In the genomic region with DNA sequence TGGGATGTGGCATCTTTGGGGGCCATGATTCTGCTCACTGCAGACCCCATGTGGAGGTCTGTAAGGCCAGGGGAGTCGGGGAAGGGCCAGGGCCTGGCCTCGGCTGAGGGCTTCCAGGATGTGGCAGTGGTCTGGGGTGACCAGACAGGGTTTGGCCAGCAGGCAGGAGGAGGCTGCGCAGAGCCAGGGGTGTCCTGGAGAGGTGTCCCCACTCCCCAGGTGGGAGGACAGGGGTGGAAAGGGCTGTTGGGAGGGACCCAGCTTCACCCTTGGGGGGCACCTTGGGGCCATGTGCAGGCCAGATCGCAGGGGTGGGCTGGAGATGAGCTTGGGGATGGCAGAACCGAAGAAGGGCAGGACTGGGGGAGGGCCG, we compare ENCODE assay signal across 13 cellular contexts. TPM values are rescaled to one million over a fixed set of nuclear protein-coding genes. Genes with fewer than 3 reads are reported as not detected.
DNase-seq lines count a peak whose midpoint lies in the region; ATAC-seq and TF ChIP-seq lines count a peak whose summit lies in the region.
"Had no signal": no experiment of that assay in that cellular context is flagged by ENCODE, and none has a peak within 500 bp of the region (broad histone marks: within the 10 kb centered on the region; RNA-seq: fewer than 3 reads in every experiment).

No MANE protein-coding gene starts in this region.

- no peak overlapping the region for H3K18ac ChIP-seq in neuronal stem cell (ENCODE audit: low read length)

- H3K27me3 ChIP-seq in right cardiac atrium (ENCODE audit: control insufficient read depth, insufficient read depth) = no peaks in the 10 kb centered on the region
- peaks cover 5% of the 10 kb centered on the region for H3K27me3 ChIP-seq in DOHH2 (ENCODE audit: control insufficient read depth, low read length)
- peaks cover 0 to 50% (median 21%) of the 10 kb centered on the region in 3 experiments for H3K27me3 ChIP-seq in neuronal stem cell (ENCODE audit: control insufficient read depth in 3 of 3, insufficient read depth in 3 of 3, low read depth in 1 of 3, low read length in 3 of 3)

- peak overlapping the region; percentile 87 for H3K4me2 ChIP-seq in DOHH2 (ENCODE audit: low read length)
- no peak overlapping the region for H3K4me2 ChIP-seq in neuronal stem cell (ENCODE audit: insufficient read depth, low read length, poor library complexity, severe bottlenecking)
- H3K4me2 ChIP-seq: GM23338 had no signal

- POLR2A ChIA-PET in activated B cell treated with CpG ODN at 0.5 μM for 24 hours (lab: Charles Lee) = interaction anchor here (0.7 to 6.6 kb wide), 4 partner anchors 9 to 168 kb away, joined by 3 to 80 read pairs (median 3); no protein-coding TSS in a partner anchor

- H3K14ac ChIP-seq in neuronal stem cell (ENCODE audit: low read length) = no peak overlapping the region

- H2BK12ac ChIP-seq in neuronal stem cell (ENCODE audit: low read length) = no peak overlapping the region

- no peak overlapping the region for H2BK120ac ChIP-seq in neuronal stem cell (ENCODE audit: low read depth, low read length)

- H4K8ac ChIP-seq in neuronal stem cell (ENCODE audit: low read depth, low read length) = no peak overlapping the region

- H3K4me3 Mint-ChIP-seq in activated B cell treated with CpG ODN at 0.5 μM for 24 hours = no peak overlapping the region
- H3K4me3 Mint-ChIP-seq: GM23338 had no signal

- no peak overlapping the region for H4K91ac ChIP-seq in neuronal stem cell (ENCODE audit: low read depth, low read length, poor library complexity)

- WGBS in right cardiac atrium = 90% methylated on average over 6 of the region's 6 CpGs
- WGBS in neuronal stem cell (ENCODE audit: extremely low coverage in 2 of 2, insufficient read length in 2 of 2, insufficient replicate concordance in 1 of 2), 2 donors = no CpG with 5 or more reads among the region's 6 CpGs

- H3K4ac ChIP-seq in neuronal stem cell (ENCODE audit: low read length) = no peak overlapping the region

- peaks cover 13% of the 10 kb centered on the region for H3K27me3 Mint-ChIP-seq in activated B cell treated with CpG ODN at 0.5 μM for 24 hours

- H2AFZ ChIP-seq in neuronal stem cell (ENCODE audit: low read length) = no peak overlapping the region
- H2AFZ ChIP-seq: GM23338 had no signal

- TF ChIP-seq CTCF in DOHH2 (IDR thresholded peaks at IDR 0.05; ENCODE audit: low read depth, low read length, poor library complexity, severe bottlenecking) = no peak
- no peak for TF ChIP-seq CTCF in activated B cell treated with CpG ODN at 0.5 μM for 24 hours (IDR thresholded peaks at IDR 0.05)

- H3K9me3 ChIP-seq in right cardiac atrium (ENCODE audit: control insufficient read depth, low read length) (no peaks in the 10 kb centered on the region), DOHH2 (ENCODE audit: control insufficient read depth, insufficient read depth, low read length) (no peaks in the 10 kb centered on the region), neuronal stem cell (replicated peaks in 1 of 2; ENCODE audit: control insufficient read depth in 2 of 2, insufficient read depth in 1 of 2, low read depth in 1 of 2, low read length in 2 of 2) (peaks cover 0 to 5% of the 10 kb centered on the region in 2 donors)
- H3K9me3 ChIP-seq: BE2C had no signal

- H3K4me3 ChIP-seq in right cardiac atrium (ENCODE audit: low read length) = no peak overlapping the region
- peak overlapping the region; percentile 51 for H3K4me3 ChIP-seq in DOHH2 (ENCODE audit: low read length)
- no peak overlapping the region for H3K4me3 ChIP-seq in neuronal stem cell (ENCODE audit: low read length in 2 of 2)
- H3K4me3 ChIP-seq: GM12878, GM23338 had no signal

- ATAC-seq in right cardiac atrium = no peak
- no peak for ATAC-seq in left cardiac atrium
- ATAC-seq in activated B cell treated with CpG ODN at 0.5 μM for 24 hours (ENCODE audit: low read depth) = no peak
- ATAC-seq: GM23338 had no signal

- peak in 2 of 3 donors; percentile 26 to 35 for DNase-seq in right cardiac atrium
- no peak for DNase-seq in left cardiac atrium
- DNase-seq in activated B cell treated with CpG ODN at 0.5 μM for 24 hours = no peak
- no peak for DNase-seq in neuronal stem cell (ENCODE audit: low spot score)
- DNase-seq in GM19240 (ENCODE audit: insufficient read length, low spot score) = no peak
- no peak for DNase-seq in NCI-H345 (lab: John Stamatoyannopoulos, UW)
- DNase-seq in 8988T = no peak
- DNase-seq: DMS53, H7 had no signal

- no peaks in the 10 kb centered on the region for H3K79me2 ChIP-seq in DOHH2 (ENCODE audit: control insufficient read depth, low read length)

- H3K4me1 ChIP-seq in right cardiac atrium (ENCODE audit: control insufficient read depth, insufficient read depth, low read length) (no peaks in the 10 kb centered on the region), DOHH2 (ENCODE audit: control insufficient read depth, low read length) (peaks cover 14% of the 10 kb centered on the region), neuronal stem cell (ENCODE audit: control insufficient read depth in 2 of 2, insufficient read depth in 1 of 2, low read depth in 1 of 2, low read length in 2 of 2) (peaks cover 0 to 2% of the 10 kb centered on the region in 2 donors)
- H3K4me1 ChIP-seq: BE2C had no signal

- no peaks in the 10 kb centered on the region for H3K9me3 Mint-ChIP-seq in activated B cell treated with CpG ODN at 0.5 μM for 24 hours
- H3K9me3 Mint-ChIP-seq: GM23338 had no signal

- H4K20me1 ChIP-seq in DOHH2 (ENCODE audit: control insufficient read depth, insufficient read depth, low read depth, low read length) = no peaks in the 10 kb centered on the region

- no peaks in the 10 kb centered on the region for H3K9me2 ChIP-seq in DOHH2 (replicated peaks; ENCODE audit: control insufficient read depth, low read length)

- H3K27ac ChIP-seq in right cardiac atrium (ENCODE audit: low read length) = no peak overlapping the region
- peak overlapping the region; percentile 42 for H3K27ac ChIP-seq in DOHH2 (ENCODE audit: low read depth, low read length)
- H3K27ac ChIP-seq in neuronal stem cell (replicated peaks; ENCODE audit: low read length) = no peak overlapping the region

- H3K23ac ChIP-seq in neuronal stem cell (ENCODE audit: low read depth, low read length, poor library complexity) = peak overlapping the region; percentile 39

- peaks cover 34% of the 10 kb centered on the region for H3K4me1 Mint-ChIP-seq in activated B cell treated with CpG ODN at 0.5 μM for 24 hours

- peak overlapping the region; percentile 12 for H3K27ac Mint-ChIP-seq in activated B cell treated with CpG ODN at 0.5 μM for 24 hours
- H3K27ac Mint-ChIP-seq: GM23338 had no signal

- no peaks in the 10 kb centered on the region for H3K36me3 ChIP-seq in DOHH2 (ENCODE audit: control insufficient read depth, low read length)
- H3K36me3 ChIP-seq in neuronal stem cell (replicated peaks in 1 of 2; ENCODE audit: control insufficient read depth in 2 of 2, insufficient read depth in 2 of 2, low read length in 2 of 2) = no peaks in the 10 kb centered on the region
- H3K36me3 ChIP-seq: BE2C had no signal

- peak overlapping the region; percentile 13 for H3K9ac ChIP-seq in neuronal stem cell (ENCODE audit: low read depth, low read length, poor library complexity)

- no peak overlapping the region for H2BK15ac ChIP-seq in neuronal stem cell (ENCODE audit: low read length)

- H2AK5ac ChIP-seq in neuronal stem cell (ENCODE audit: low read depth, low read length) = peak overlapping the region; percentile 75

- CTCF ChIA-PET in activated B cell treated with CpG ODN at 0.5 μM for 24 hours (lab: Charles Lee) = no interaction called here

- no peak overlapping the region for H2BK5ac ChIP-seq in neuronal stem cell (ENCODE audit: low read length)

- intact Hi-C loops in right cardiac atrium (cut with DNase I) (no loop called here), left cardiac atrium (cut with DNase I) (no loop called here), activated B cell treated with CpG ODN at 0.5 μM for 24 hours (cut with micrococcal nuclease) (loop anchor here (1.0 to 2.0 kb wide), 3 partner anchors 11 to 27 kb away; partner anchors contain the start of genes SELENOO and TRABD)

- H3K36me3 Mint-ChIP-seq in activated B cell treated with CpG ODN at 0.5 μM for 24 hours (ENCODE audit: low read depth) = no peaks in the 10 kb centered on the region

- H3F3A ChIP-seq in DOHH2 (ENCODE audit: control insufficient read depth, insufficient read depth) = peaks cover 3% of the 10 kb centered on the region; the same call in 1 of the 2 replicates

- peaks cover 4% of the 10 kb centered on the region for H3K79me1 ChIP-seq in neuronal stem cell (ENCODE audit: low read depth, low read length)

RNA-seq across cellular contexts. Expression of gene PANX2, which starts 3.4 kb away (rescaled TPM):
- 1 to 10 TPM in 2 of 4 donors, under 1 TPM in 2; 0.43 to 2.1 (median 1.3) TPM for total RNA-seq in right cardiac atrium
- 0.68 TPM for polyA plus RNA-seq in right cardiac atrium
- total RNA-seq in left cardiac atrium = 1 to 10 TPM in 1 of 2 donors, under 1 TPM in 1; 0.89 to 1.1 TPM
- 0.27 and 0.44 TPM in 2 replicates for total RNA-seq in activated B cell treated with CpG ODN at 0.5 μM for 24 hours
- 3.0 TPM for polyA plus RNA-seq in neuronal stem cell (2013, experiment 1 of 2)
- polyA plus RNA-seq in neuronal stem cell (2013, experiment 2 of 2) = 3.1 TPM

RNA-seq across cellular contexts. Expression of gene TRABD, which starts 11.7 kb away (rescaled TPM):
- total RNA-seq in right cardiac atrium = 10 to 100 TPM; 16.7 to 23.2 (median 20.7) TPM
- polyA plus RNA-seq in right cardiac atrium = 25.5 TPM
- total RNA-seq in left cardiac atrium = 10 to 100 TPM; 19.6 to 26.1 TPM
- total RNA-seq in activated B cell treated with CpG ODN at 0.5 μM for 24 hours = 80.6 and 86.4 TPM in 2 replicates
- polyA plus RNA-seq in neuronal stem cell (2013, experiment 1 of 2) = 34.5 TPM
- 33.8 TPM for polyA plus RNA-seq in neuronal stem cell (2013, experiment 2 of 2)

RNA-seq across cellular contexts. Expression of gene SELENOO, which starts 26.8 kb away (rescaled TPM):
- total RNA-seq in right cardiac atrium (10 to 100 TPM; 14.6 to 16.3 (median 15.3) TPM), left cardiac atrium (10 to 100 TPM; 11.7 to 15.0 TPM), activated B cell treated with CpG ODN at 0.5 μM for 24 hours (33.9 and 39.0 TPM in 2 replicates)
- 17.1 TPM for polyA plus RNA-seq in right cardiac atrium
- polyA plus RNA-seq in neuronal stem cell (2013, experiment 1 of 2) = 11.5 TPM
- 11.4 TPM for polyA plus RNA-seq in neuronal stem cell (2013, experiment 2 of 2)

Comparison
In these comparisons a context has a peak if more than half of its experiments do, and no peak if none do; other contexts are left out.
1. DNase-seq: peak in right cardiac atrium (2 of 3); none in left cardiac atrium (single experiment), activated B cell treated with CpG ODN at 0.5 μM for 24 hours (single experiment), neuronal stem cell (single experiment), GM19240 (single experiment), NCI-H345 (single experiment) and 8988T (single experiment).